ENCODE assay signal across 25 cellular contexts in the genomic region with DNA sequence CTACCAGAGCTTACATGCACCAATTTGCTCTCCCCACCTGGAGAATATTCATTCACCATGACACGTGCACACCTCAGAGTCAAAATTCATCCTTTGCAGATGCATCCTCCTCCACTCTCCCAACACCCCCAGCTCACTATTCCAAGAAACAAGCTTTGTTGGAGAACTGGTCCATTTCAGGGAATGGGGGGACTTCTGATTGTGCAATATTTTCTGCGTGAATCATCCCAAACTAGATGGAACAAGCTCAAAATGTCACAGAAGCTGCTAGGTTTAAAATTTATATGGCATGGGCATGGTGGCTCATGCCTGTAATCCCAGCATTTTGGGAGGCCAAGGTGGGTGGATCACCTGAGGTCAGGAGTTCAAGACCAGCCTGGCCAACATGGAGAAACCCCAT. TPM values are rescaled to one million over a fixed set of nuclear protein-coding genes. Genes with fewer than 3 reads are reported as not detected.
"Had no signal": no experiment of that assay in that cellular context is flagged by ENCODE, and none has a peak within 500 bp of the region (broad histone marks: within the 10 kb centered on the region; RNA-seq: fewer than 3 reads in every experiment).

No MANE protein-coding gene starts in this region.

- H3K4me3 ChIP-seq: cardiac muscle cell, hepatocyte, left ventricle myocardium inferior, uterus had no signal

- H3K9me3 Mint-ChIP-seq: activated CD4-positive, alpha-beta memory T cell treated with anti-CD3 and anti-CD28 coated beads for 36 hours; activated naive CD8-positive, alpha-beta T cell treated with anti-CD3 and anti-CD28 coated beads for 36 hours; memory B cell; nephron; stimulated activated effector memory CD8-positive, alpha-beta T cell treated with anti-CD3 and anti-CD28 coated beads, Interleukin-12 subunit alpha, Interleukin-12 subunit beta, amount 100 ng/mL, for 72 hours; T-helper 1 cell treated with Interleukin-12 subunit alpha and Interleukin-12 subunit beta and Interleukin-4 antibody, amounts not matched to agents 30 μg/mL and 1 μg/mL, for 36 hours had no signal

- H3K4me1 ChIP-seq: parathyroid adenoma had no signal

- H3K27ac ChIP-seq: cardiac muscle cell, hepatocyte, left ventricle myocardium inferior, parathyroid adenoma, uterus had no signal

- H3K4me2 ChIP-seq: hepatocyte had no signal

- H3K27ac Mint-ChIP-seq: activated CD4-positive, alpha-beta memory T cell treated with anti-CD3 and anti-CD28 coated beads for 36 hours; activated naive CD8-positive, alpha-beta T cell treated with anti-CD3 and anti-CD28 coated beads for 36 hours; immature natural killer cell; memory B cell; stimulated activated effector memory CD8-positive, alpha-beta T cell treated with anti-CD3 and anti-CD28 coated beads, Interleukin-12 subunit alpha, Interleukin-12 subunit beta, amount 100 ng/mL, for 72 hours; T-helper 1 cell treated with Interleukin-12 subunit alpha and Interleukin-12 subunit beta and Interleukin-4 antibody, amounts not matched to agents 30 μg/mL and 1 μg/mL, for 36 hours had no signal

- FAIRE-seq: astrocyte, frontal cortex, small intestine had no signal

- DNase-seq: activated CD4-positive, alpha-beta memory T cell treated with anti-CD3 and anti-CD28 coated beads for 36 hours; activated CD4-positive, alpha-beta T cell treated with anti-CD3 and anti-CD28 coated beads for 48 hours; activated CD4-positive, CD25-positive, alpha-beta regulatory T cell; activated naive CD4-positive, alpha-beta T cell treated with Interleukin-2 at 50 U/mL for 16 hours; activated naive CD8-positive, alpha-beta T cell treated with anti-CD3 and anti-CD28 coated beads for 36 hours; activated T-cell treated with anti-CD3 and anti-CD28 coated beads, Interleukin-2, amount 50 U/mL, for 48 hours; effector CD4-positive, alpha-beta T cell; glutamatergic neuron; immature natural killer cell; kidney glomerular epithelial cell; left ventricle myocardium inferior; small intestine; stimulated activated CD4-positive, alpha-beta T cell treated with anti-CD3 and anti-CD28 coated beads, Interleukin-2, amount 100 ng/mL, for 24 hours; uterus had no signal

- ATAC-seq: esophagus mucosa; sciatic nerve; stimulated activated effector memory CD8-positive, alpha-beta T cell treated with anti-CD3 and anti-CD28 coated beads, Interleukin-12 subunit alpha, Interleukin-12 subunit beta, amount 100 ng/mL, for 72 hours had no signal

- H3K9me3 ChIP-seq: left ventricle myocardium inferior, uterus had no signal

- H3K36me3 Mint-ChIP-seq: activated CD4-positive, alpha-beta memory T cell treated with anti-CD3 and anti-CD28 coated beads for 36 hours; activated naive CD8-positive, alpha-beta T cell treated with anti-CD3 and anti-CD28 coated beads for 36 hours; memory B cell; stimulated activated effector memory CD8-positive, alpha-beta T cell treated with anti-CD3 and anti-CD28 coated beads, Interleukin-12 subunit alpha, Interleukin-12 subunit beta, amount 100 ng/mL, for 72 hours had no signal

- H3K9ac ChIP-seq: parathyroid adenoma had no signal

- H3K36me3 ChIP-seq: cardiac muscle cell, left ventricle myocardium inferior, uterus had no signal

- H2AFZ ChIP-seq: hepatocyte, parathyroid adenoma had no signal

- H3K4me3 Mint-ChIP-seq: activated CD4-positive, alpha-beta memory T cell treated with anti-CD3 and anti-CD28 coated beads for 36 hours; activated naive CD8-positive, alpha-beta T cell treated with anti-CD3 and anti-CD28 coated beads for 36 hours; immature natural killer cell; memory B cell; nephron; stimulated activated effector memory CD8-positive, alpha-beta T cell treated with anti-CD3 and anti-CD28 coated beads, Interleukin-12 subunit alpha, Interleukin-12 subunit beta, amount 100 ng/mL, for 72 hours; T-helper 1 cell treated with Interleukin-12 subunit alpha and Interleukin-12 subunit beta and Interleukin-4 antibody, amounts not matched to agents 30 μg/mL and 1 μg/mL, for 36 hours had no signal

- H3K79me2 ChIP-seq: parathyroid adenoma had no signal

RNA-seq across cellular contexts. Expression of gene GLDC, which starts 3.6 kb away (rescaled TPM):
- total RNA-seq: left ventricle myocardium inferior had no signal
